24 cellular contexts compared by ENCODE assay signal in the genomic region with DNA sequence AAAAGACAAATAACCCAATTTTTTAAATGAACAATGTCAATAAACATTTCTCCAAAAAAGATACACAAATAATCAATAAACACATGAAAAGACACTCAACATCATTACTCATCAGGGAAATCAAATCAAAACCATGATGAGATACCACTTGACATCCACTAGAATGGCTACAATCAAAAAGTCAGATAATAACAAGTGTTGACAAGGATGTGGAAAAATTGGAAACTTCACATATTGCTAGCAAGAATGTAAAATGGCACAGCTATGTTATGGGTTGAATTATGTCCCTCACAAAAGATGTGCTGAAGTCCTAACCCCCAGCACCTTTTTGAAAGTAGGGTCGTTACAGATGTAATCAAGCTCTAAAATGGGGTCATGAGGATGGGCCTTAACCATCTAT.
"Had no signal": no experiment of that assay in that cellular context is flagged by ENCODE, and none has a peak within 500 bp of the region (broad histone marks: within the 10 kb centered on the region; RNA-seq: fewer than 3 reads in every experiment).

No MANE protein-coding gene starts in this region.

- FAIRE-seq: K562 had no signal

- H3K4me3 ChIP-seq: K562, PC-9 had no signal

- H3K27me3 ChIP-seq: brain microvascular endothelial cell had no signal

- DNase-seq: activated CD4-positive, alpha-beta memory T cell treated with anti-CD3 and anti-CD28 coated beads for 36 hours; activated CD4-positive, alpha-beta T cell treated with anti-CD3 and anti-CD28 coated beads, Interleukin-2, amount 10 ng/mL, durations not matched to agents 7 days and 5 days; activated CD4-positive, CD25-positive, alpha-beta regulatory T cell; activated CD8-positive, alpha-beta memory T cell treated with anti-CD3 and anti-CD28 coated beads for 24 hours; activated gamma-delta T cell treated with Interleukin-2 at 50 U/mL for 16 hours; activated naive CD4-positive, alpha-beta T cell treated with anti-CD3 and anti-CD28 coated beads, Interleukin-2, amount 10 ng/mL, durations not matched to agents 7 days and 5 days; activated naive CD8-positive, alpha-beta T cell treated with anti-CD3 and anti-CD28 coated beads for 36 hours; activated T-cell treated with anti-CD3 and anti-CD28 coated beads, Interleukin-2, amount 50 U/mL, for 48 hours; brain microvascular endothelial cell; Karpas-422; MM.1S; NCI-H1105; NCI-H1436; NCI-H187; NCI-H2081; NCI-H446; NCI-H524; PC-9; SIG-M5; T-cell; T-helper 2 cell; T1000 had no signal

- H3K27ac ChIP-seq: brain microvascular endothelial cell, PC-9, VCaP had no signal

- H3K36me3 ChIP-seq: brain microvascular endothelial cell had no signal
